ENCODE assay signal across 8 cellular contexts in genomic region chr16:14932581-14933375, GRCh38. TPM values are rescaled to one million over a fixed set of nuclear protein-coding genes. Genes with fewer than 3 reads are reported as not detected.
DNase-seq lines count a peak whose midpoint lies in the region; ATAC-seq and TF ChIP-seq lines count a peak whose summit lies in the region.
"Not testable (repeated sequence)": the region's sequence is repeated elsewhere in the genome, so short reads cannot be mapped to it uniquely, and the experiment has no call there.

No MANE protein-coding gene starts in this region.

- not testable (repeated sequence) for H3K4me1 Mint-ChIP-seq in activated CD4-positive, alpha-beta T cell treated with anti-CD3 and anti-CD28 coated beads, Interleukin-2, amount 10 ng/mL, durations not matched to agents 7 days and 5 days; type B pancreatic cell (ENCODE audit: unreplicated experiment)

- POLR2A ChIA-PET in activated CD4-positive, alpha-beta T cell treated with anti-CD3 and anti-CD28 coated beads, Interleukin-2, amount 10 ng/mL, durations not matched to agents 7 days and 5 days (lab: Charles Lee), result not testable (repeated sequence)

- CTCF ChIA-PET in activated CD4-positive, alpha-beta T cell treated with anti-CD3 and anti-CD28 coated beads, Interleukin-2, amount 10 ng/mL, durations not matched to agents 7 days and 5 days (lab: Charles Lee); mammary epithelial cell (lab: Charles Lee; ENCODE audit: low non-redundant PET): not testable (repeated sequence)

- not testable (repeated sequence) for ATAC-seq in Right ventricle myocardium superior (ENCODE audit: poor library complexity); right cardiac atrium; right lobe of liver; mucosa of descending colon

- H3K4me1 ChIP-seq in mammary epithelial cell (ENCODE audit: insufficient read depth, low read length); right cardiac atrium (ENCODE audit: control insufficient read depth, insufficient read depth, low read length); right lobe of liver; mucosa of descending colon (ENCODE audit: low read depth): not testable (repeated sequence)

- H3K27me3 ChIP-seq in mammary epithelial cell (ENCODE audit: insufficient read depth, low read length); right cardiac atrium (ENCODE audit: control insufficient read depth, insufficient read depth); right lobe of liver: not testable (repeated sequence)

- H3K4me3 ChIP-seq in mammary epithelial cell (replicated peaks in 1 of 3; ENCODE audit: insufficient read depth in 1 of 3, low read depth in 2 of 3, low read length in 3 of 3); right cardiac atrium (ENCODE audit: low read length); right lobe of liver; mucosa of descending colon: not testable (repeated sequence)

- H3K27me3 Mint-ChIP-seq in activated CD4-positive, alpha-beta T cell treated with anti-CD3 and anti-CD28 coated beads, Interleukin-2, amount 10 ng/mL, durations not matched to agents 7 days and 5 days; type B pancreatic cell: not testable (repeated sequence)

- not testable (repeated sequence) for TF ChIP-seq CTCF in mammary epithelial cell (conservative IDR thresholded peaks at IDR 0.05 in 1 of 2, IDR thresholded peaks at IDR 0.05 in 1 of 2; ENCODE audit: extremely low read depth in 1 of 2, insufficient read depth in 1 of 2, low read depth in 1 of 2, low read length in 2 of 2); right lobe of liver (IDR thresholded peaks at IDR 0.05); mucosa of descending colon (IDR thresholded peaks at IDR 0.05); type B pancreatic cell (conservative IDR thresholded peaks at IDR 0.05)

- TSS peak; percentile 9 for BruUV-seq in mammary epithelial cell (replicated peaks; lab: Mats Ljungman, UMichigan)

- not testable (repeated sequence) for H3K36me3 ChIP-seq in mammary epithelial cell (ENCODE audit: insufficient read depth, low read length); right lobe of liver; mucosa of descending colon (ENCODE audit: low read depth)

- not testable (repeated sequence) for H4K20me1 ChIP-seq in mammary epithelial cell (ENCODE audit: insufficient read depth, low read length)

- dilution Hi-C loops in mammary epithelial cell (cut with HindIII; ENCODE audit: low sequenced_read_pairs), result not testable (repeated sequence)

- intact Hi-C loops in mammary epithelial cell (cut with micrococcal nuclease); Right ventricle myocardium superior (cut with DNase I); right cardiac atrium (cut with DNase I); right lobe of liver (cut with DNase I); mucosa of descending colon (cut with DNase I, micrococcal nuclease): not testable (repeated sequence)

- not testable (repeated sequence) for TF ChIP-seq POLR2A in right lobe of liver (IDR thresholded peaks at IDR 0.05)

- not testable (repeated sequence) for H3K27ac Mint-ChIP-seq in activated CD4-positive, alpha-beta T cell treated with anti-CD3 and anti-CD28 coated beads, Interleukin-2, amount 10 ng/mL, durations not matched to agents 7 days and 5 days; type B pancreatic cell

- WGBS in mammary epithelial cell (ENCODE audit: low coverage, missing lambda C conversion rate), result 100% methylated on average over 5 of the region's 47 CpGs
- WGBS in right cardiac atrium, result 92% methylated on average over 28 of the region's 47 CpGs
- WGBS in right lobe of liver (ENCODE audit: insufficient coverage, low coverage, low lambda C conversion rate, missing lambda C conversion rate), result 100% methylated on average over 4 of the region's 47 CpGs

- not testable (repeated sequence) for H3K4me3 Mint-ChIP-seq in activated CD4-positive, alpha-beta T cell treated with anti-CD3 and anti-CD28 coated beads, Interleukin-2, amount 10 ng/mL, durations not matched to agents 7 days and 5 days; type B pancreatic cell

- not testable (repeated sequence) for H3K9me3 ChIP-seq in mammary epithelial cell (replicated peaks; ENCODE audit: insufficient read depth, low read length); right cardiac atrium (ENCODE audit: control insufficient read depth, low read length); right lobe of liver; mucosa of descending colon

- not testable (repeated sequence) for H3K9me3 Mint-ChIP-seq in activated CD4-positive, alpha-beta T cell treated with anti-CD3 and anti-CD28 coated beads, Interleukin-2, amount 10 ng/mL, durations not matched to agents 7 days and 5 days; type B pancreatic cell

- in situ Hi-C loops in mammary epithelial cell (cut with MboI; ENCODE audit: low sequenced_read_pairs in 2 of 2), result not testable (repeated sequence)

- not testable (repeated sequence) for H3K79me2 ChIP-seq in mammary epithelial cell (ENCODE audit: insufficient read depth, low read length)

- not testable (repeated sequence) for H3K27ac ChIP-seq in mammary epithelial cell (ENCODE audit: insufficient read depth, low read depth, low read length); right cardiac atrium (ENCODE audit: low read length); right lobe of liver

- H3K36me3 Mint-ChIP-seq in activated CD4-positive, alpha-beta T cell treated with anti-CD3 and anti-CD28 coated beads, Interleukin-2, amount 10 ng/mL, durations not matched to agents 7 days and 5 days (ENCODE audit: low read depth); type B pancreatic cell: not testable (repeated sequence)

- DNase-seq in DMS 273 (lab: John Stamatoyannopoulos, UW; ENCODE audit: unreplicated experiment) (peak; percentile 55), Right ventricle myocardium superior (peak; percentile 34), right cardiac atrium (peak; percentile 4 to 47 (median 37)), right lobe of liver (peak in 2 of 3 donors; percentile 32 to 40), mucosa of descending colon (peak in 2 of 3 donors; percentile 20 to 26), type B pancreatic cell (ENCODE audit: extremely low spot score, unreplicated experiment) (peak; percentile 60)
- peak; percentile 2 for DNase-seq in activated CD4-positive, alpha-beta T cell treated with anti-CD3 and anti-CD28 coated beads, Interleukin-2, amount 10 ng/mL, durations not matched to agents 7 days and 5 days
- not testable (repeated sequence) for DNase-seq in mammary epithelial cell

- not testable (repeated sequence) for H3K9ac ChIP-seq in mammary epithelial cell (ENCODE audit: insufficient read depth, low read length)

- not testable (repeated sequence) for H2AFZ ChIP-seq in mammary epithelial cell (ENCODE audit: low read depth, low read length)

- not testable (repeated sequence) for H3K4me2 ChIP-seq in mammary epithelial cell (ENCODE audit: insufficient read depth, low read depth, low read length)

RNA-seq across cellular contexts. Expression of gene NPIPA1, which starts 4.5 kb away (rescaled TPM):
- total RNA-seq in activated CD4-positive, alpha-beta T cell treated with anti-CD3 and anti-CD28 coated beads, Interleukin-2, amount 10 ng/mL, durations not matched to agents 7 days and 5 days, result 100 to 1,000 TPM; 104 to 112 TPM
- total RNA-seq in mammary epithelial cell (100 to 1,000 TPM in 1 of 2 donors, 10 to 100 TPM in 1; 41.0 to 159 TPM), Right ventricle myocardium superior (38.1 TPM), right cardiac atrium (10 to 100 TPM; 40.7 to 76.6 (median 57.9) TPM), right lobe of liver (10 to 100 TPM; 14.0 to 48.3 (median 33.6) TPM), mucosa of descending colon (100 to 1,000 TPM in 1 of 3 donors, 10 to 100 TPM in 2; 61.6 to 149 (median 96.3) TPM), type B pancreatic cell (ENCODE audit: low replicate concordance) (84.4 and 199 TPM in 2 replicates)
- polyA plus RNA-seq in mammary epithelial cell (34.7 TPM), right cardiac atrium (61.6 TPM)
- polyA minus RNA-seq in mammary epithelial cell, result 5.2 TPM

RNA-seq across cellular contexts. Expression of gene PDXDC1, which starts 42.0 kb away (rescaled TPM):
- total RNA-seq in activated CD4-positive, alpha-beta T cell treated with anti-CD3 and anti-CD28 coated beads, Interleukin-2, amount 10 ng/mL, durations not matched to agents 7 days and 5 days, result 10 to 100 TPM; 49.2 to 53.3 TPM
- 10 to 100 TPM; 71.2 to 81.4 TPM for total RNA-seq in mammary epithelial cell
- polyA plus RNA-seq in mammary epithelial cell, result 45.0 TPM
- 125 TPM for polyA minus RNA-seq in mammary epithelial cell
- total RNA-seq in Right ventricle myocardium superior, result 72.6 TPM
- total RNA-seq in right cardiac atrium, result 100 to 1,000 TPM in 1 of 4 donors, 10 to 100 TPM in 3; 87.1 to 106 (median 88.5) TPM
- polyA plus RNA-seq in right cardiac atrium, result 31.5 TPM
- total RNA-seq in right lobe of liver, result 100 to 1,000 TPM in 4 of 6 experiments, 10 to 100 TPM in 2; 78.8 to 144 (median 111) TPM
- 100 to 1,000 TPM; 161 to 258 (median 233) TPM for total RNA-seq in mucosa of descending colon
- total RNA-seq in type B pancreatic cell (ENCODE audit: low replicate concordance), result 130 and 198 TPM in 2 replicates
